ENCODE assay signal across 19 cellular contexts in the genomic region with DNA sequence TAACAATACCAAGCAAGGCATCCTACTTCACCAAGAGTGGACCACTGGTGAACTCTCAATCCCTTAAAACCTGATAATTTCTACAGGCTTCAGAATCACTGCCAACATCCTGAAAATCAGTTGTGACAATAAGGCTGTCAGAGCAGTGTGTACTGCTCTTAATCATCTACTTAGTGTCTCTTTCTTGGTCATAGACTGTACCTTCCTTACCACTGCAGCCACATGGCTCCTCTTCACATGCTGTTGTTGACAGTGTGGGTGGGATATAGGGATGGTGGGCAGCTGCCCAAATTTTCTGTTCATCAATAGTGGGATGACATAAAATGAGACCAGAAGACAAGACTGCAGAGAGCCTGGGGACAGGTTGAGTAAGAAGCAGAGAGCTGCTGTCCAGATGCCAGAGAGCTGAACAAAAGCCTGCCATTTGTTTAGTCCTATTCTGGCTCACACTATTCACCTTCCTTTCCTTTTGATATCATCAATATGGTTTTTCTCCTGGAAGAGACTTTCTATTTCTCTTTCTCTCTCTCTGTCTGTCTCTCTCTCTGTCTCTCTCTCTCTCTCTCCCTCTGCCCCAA.
DNase-seq lines count a peak whose midpoint lies in the region; ATAC-seq and TF ChIP-seq lines count a peak whose summit lies in the region.
"Had no signal": no experiment of that assay in that cellular context is flagged by ENCODE, and none has a peak within 500 bp of the region (broad histone marks: within the 10 kb centered on the region; RNA-seq: fewer than 3 reads in every experiment).

No MANE protein-coding gene starts in this region.

- H3K27ac Mint-ChIP-seq in stimulated activated effector memory CD8-positive, alpha-beta T cell treated with anti-CD3 and anti-CD28 coated beads, Interleukin-12 subunit alpha, Interleukin-12 subunit beta, amount 100 ng/mL, for 72 hours = no peak overlapping the region
- H3K27ac Mint-ChIP-seq: activated CD8-positive, alpha-beta T cell treated with anti-CD3 and anti-CD28 coated beads, Interleukin-2, amount 10 ng/mL, durations not matched to agents 7 days and 5 days had no signal

- no peaks in the 10 kb centered on the region for H3K4me1 Mint-ChIP-seq in stimulated activated effector memory CD8-positive, alpha-beta T cell treated with anti-CD3 and anti-CD28 coated beads, Interleukin-12 subunit alpha, Interleukin-12 subunit beta, amount 100 ng/mL, for 72 hours

- intact Hi-C loops in left cardiac atrium (cut with DNase I) = no loop called here

- H3K4me3 ChIP-seq in fibroblast of pulmonary artery (replicated peaks; ENCODE audit: low read depth, low read length) = no peak overlapping the region
- H3K4me3 ChIP-seq: BLaER1, dorsolateral prefrontal cortex had no signal

- peak; percentile 81 for ATAC-seq in stimulated activated effector memory CD8-positive, alpha-beta T cell treated with anti-CD3 and anti-CD28 coated beads, Interleukin-12 subunit alpha, Interleukin-12 subunit beta, amount 100 ng/mL, for 72 hours
- ATAC-seq in left cardiac atrium (no peak), GM21723 (IDR thresholded peaks at IDR 0.05; ENCODE audit: unreplicated experiment) (no peak), HG03442 (IDR thresholded peaks at IDR 0.05; ENCODE audit: unreplicated experiment) (no peak)
- ATAC-seq: activated CD8-positive, alpha-beta T cell treated with anti-CD3 and anti-CD28 coated beads, Interleukin-2, amount 10 ng/mL, durations not matched to agents 7 days and 5 days; activated T-cell treated with anti-CD3 and anti-CD28 coated beads, Interleukin-2, amount 50 U/mL, for 4 hours had no signal

- H3K4me3 Mint-ChIP-seq in stimulated activated effector memory CD8-positive, alpha-beta T cell treated with anti-CD3 and anti-CD28 coated beads, Interleukin-12 subunit alpha, Interleukin-12 subunit beta, amount 100 ng/mL, for 72 hours = no peak overlapping the region
- H3K4me3 Mint-ChIP-seq: activated CD8-positive, alpha-beta T cell treated with anti-CD3 and anti-CD28 coated beads, Interleukin-2, amount 10 ng/mL, durations not matched to agents 7 days and 5 days; activated T-cell treated with anti-CD3 and anti-CD28 coated beads, Interleukin-2, amount 50 U/mL, for 4 hours had no signal

- H3K36me3 Mint-ChIP-seq in stimulated activated effector memory CD8-positive, alpha-beta T cell treated with anti-CD3 and anti-CD28 coated beads, Interleukin-12 subunit alpha, Interleukin-12 subunit beta, amount 100 ng/mL, for 72 hours = no peaks in the 10 kb centered on the region

- DNase-seq in NCI-H2196 treated with DMSO at 0.1 percent for 48 hours (lab: John Stamatoyannopoulos, UW; ENCODE audit: unreplicated experiment) (peak; percentile 18), NCI-H2196 (lab: John Stamatoyannopoulos, UW; ENCODE audit: unreplicated experiment) (no peak), NCI-H446 treated with DMSO at 0.1 percent for 48 hours (lab: John Stamatoyannopoulos, UW) (peak; percentile 49), fibroblast of pulmonary artery (ENCODE audit: low read depth) (peak; percentile 11), left cardiac atrium (no peak)
- no peak for DNase-seq in stimulated activated effector memory CD8-positive, alpha-beta T cell treated with anti-CD3 and anti-CD28 coated beads, Interleukin-12 subunit alpha, Interleukin-12 subunit beta, amount 100 ng/mL, for 72 hours (ENCODE audit: low spot score in 2 of 2)
- DNase-seq: activated CD8-positive, alpha-beta T cell treated with anti-CD3 and anti-CD28 coated beads, Interleukin-2, amount 10 ng/mL, durations not matched to agents 7 days and 5 days; activated naive CD4-positive, alpha-beta T cell treated with anti-CD3 and anti-CD28 coated beads, Interleukin-2, amount 50 U/mL, for 16 hours; activated T-cell treated with anti-CD3 and anti-CD28 coated beads, Interleukin-2, amount 50 U/mL, for 4 hours; aorta; Calu3; central memory CD4-positive, alpha-beta T cell; dorsolateral prefrontal cortex; NCI-H1436; NCI-H2171 treated with DMSO at 0.1 percent for 48 hours; stimulated activated CD4-positive, alpha-beta T cell treated with anti-CD3 and anti-CD28 coated beads, Interleukin-4, amount 100 ng/mL, for 4 hours had no signal

- TF ChIP-seq CTCF in fibroblast of pulmonary artery (IDR thresholded peaks at IDR 0.05; ENCODE audit: low read length, missing control alignments) = no peak

- H3K9me3 Mint-ChIP-seq in stimulated activated effector memory CD8-positive, alpha-beta T cell treated with anti-CD3 and anti-CD28 coated beads, Interleukin-12 subunit alpha, Interleukin-12 subunit beta, amount 100 ng/mL, for 72 hours = no peaks in the 10 kb centered on the region
- H3K9me3 Mint-ChIP-seq: activated T-cell treated with anti-CD3 and anti-CD28 coated beads, Interleukin-2, amount 50 U/mL, for 4 hours had no signal

Comparison
In these comparisons a context has a peak if more than half of its experiments do, and no peak if none do; other contexts are left out.
1. DNase-seq: peak in NCI-H2196 treated with DMSO at 0.1 percent for 48 hours (single experiment), NCI-H446 treated with DMSO at 0.1 percent for 48 hours (single experiment) and fibroblast of pulmonary artery (single experiment); none in NCI-H2196 (single experiment), stimulated activated effector memory CD8-positive, alpha-beta T cell treated with anti-CD3 and anti-CD28 coated beads, Interleukin-12 subunit alpha, Interleukin-12 subunit beta, amount 100 ng/mL, for 72 hours (0 of 2) and left cardiac atrium (single experiment).